ENCODE assay signal across 22 cellular contexts in genomic region chr15:100909582-100909981, GRCh38. TPM values are rescaled to one million over a fixed set of nuclear protein-coding genes. Genes with fewer than 3 reads are reported as not detected.
"Had no signal": no experiment of that assay in that cellular context is flagged by ENCODE, and none has a peak within 500 bp of the region (broad histone marks: within the 10 kb centered on the region; RNA-seq: fewer than 3 reads in every experiment).

No MANE protein-coding gene starts in this region.

- H3K27ac ChIP-seq: adrenal gland, WERI-Rb-1 had no signal

- H3K4me3 Mint-ChIP-seq: activated CD8-positive, alpha-beta T cell treated with anti-CD3 and anti-CD28 coated beads for 36 hours; activated naive CD8-positive, alpha-beta T cell treated with anti-CD3 and anti-CD28 coated beads, Interleukin-2, amount 10 ng/mL, durations not matched to agents 7 days and 5 days; activated T-cell treated with anti-CD3 and anti-CD28 coated beads, Interleukin-2, amount 50 U/mL, for 72 hours had no signal

- H3K9me3 ChIP-seq: adrenal gland had no signal

- H3K4me1 ChIP-seq: adrenal gland had no signal

- DNase-seq: activated CD4-positive, alpha-beta T cell treated with anti-CD3 and anti-CD28 coated beads for 4 hours; activated CD8-positive, alpha-beta memory T cell treated with anti-CD3 and anti-CD28 coated beads, Interleukin-2, amount 50 U/mL, for 4 hours; activated CD8-positive, alpha-beta T cell treated with anti-CD3 and anti-CD28 coated beads for 36 hours; activated naive CD4-positive, alpha-beta T cell treated with anti-CD3 and anti-CD28 coated beads, Interleukin-2, amount 50 U/mL, for 16 hours; activated naive CD8-positive, alpha-beta T cell treated with anti-CD3 and anti-CD28 coated beads, Interleukin-2, amount 10 ng/mL, durations not matched to agents 7 days and 5 days; activated T-cell treated with anti-CD3 and anti-CD28 coated beads, Interleukin-2, amount 50 U/mL, for 72 hours; adrenal gland; anterior cingulate cortex; cerebellar nuclear complex; MM.1S; NCI-H1105 treated with DMSO at 0.1 percent for 48 hours; NCI-H1436 treated with DMSO at 0.1 percent for 48 hours; NCI-H187 treated with DMSO at 0.1 percent for 48 hours; NCI-H2081 treated with DMSO at 0.1 percent for 48 hours; NCI-H446; NCI-H524; SK-N-SH; T-helper 1 cell; WERI-Rb-1 had no signal

- H3K4me1 Mint-ChIP-seq: activated naive CD8-positive, alpha-beta T cell treated with anti-CD3 and anti-CD28 coated beads, Interleukin-2, amount 10 ng/mL, durations not matched to agents 7 days and 5 days had no signal

- H3K36me3 Mint-ChIP-seq: activated naive CD8-positive, alpha-beta T cell treated with anti-CD3 and anti-CD28 coated beads, Interleukin-2, amount 10 ng/mL, durations not matched to agents 7 days and 5 days had no signal

- H3K9me3 Mint-ChIP-seq: activated CD8-positive, alpha-beta T cell treated with anti-CD3 and anti-CD28 coated beads for 36 hours; activated naive CD8-positive, alpha-beta T cell treated with anti-CD3 and anti-CD28 coated beads, Interleukin-2, amount 10 ng/mL, durations not matched to agents 7 days and 5 days; activated T-cell treated with anti-CD3 and anti-CD28 coated beads, Interleukin-2, amount 50 U/mL, for 72 hours had no signal

- H3K4me3 ChIP-seq: adrenal gland had no signal

- H3K36me3 ChIP-seq: WERI-Rb-1 had no signal

- H3K27ac Mint-ChIP-seq: activated CD8-positive, alpha-beta T cell treated with anti-CD3 and anti-CD28 coated beads for 36 hours; activated naive CD8-positive, alpha-beta T cell treated with anti-CD3 and anti-CD28 coated beads, Interleukin-2, amount 10 ng/mL, durations not matched to agents 7 days and 5 days; activated T-cell treated with anti-CD3 and anti-CD28 coated beads, Interleukin-2, amount 50 U/mL, for 72 hours had no signal

- ATAC-seq: activated CD4-positive, CD25-positive, alpha-beta regulatory T cell treated with anti-CD3 and anti-CD28 coated beads, Interleukin-2, amount 50 U/mL, for 24 hours; activated CD8-positive, alpha-beta T cell treated with anti-CD3 and anti-CD28 coated beads for 36 hours; activated T-cell treated with anti-CD3 and anti-CD28 coated beads, Interleukin-2, amount 50 U/mL, for 72 hours; PC-3 had no signal

RNA-seq across cellular contexts. Expression of gene ALDH1A3, which starts 30.0 kb away (rescaled TPM):
- total RNA-seq: activated CD8-positive, alpha-beta T cell treated with anti-CD3 and anti-CD28 coated beads for 36 hours; activated naive CD8-positive, alpha-beta T cell treated with anti-CD3 and anti-CD28 coated beads, Interleukin-2, amount 10 ng/mL, durations not matched to agents 7 days and 5 days; T-helper 2 cell treated with Interferon-gamma antibody and Interleukin-4, amounts not matched to agents 100 ng/mL and 5 ng/mL, for 36 hours had no signal
